In the genomic region with DNA sequence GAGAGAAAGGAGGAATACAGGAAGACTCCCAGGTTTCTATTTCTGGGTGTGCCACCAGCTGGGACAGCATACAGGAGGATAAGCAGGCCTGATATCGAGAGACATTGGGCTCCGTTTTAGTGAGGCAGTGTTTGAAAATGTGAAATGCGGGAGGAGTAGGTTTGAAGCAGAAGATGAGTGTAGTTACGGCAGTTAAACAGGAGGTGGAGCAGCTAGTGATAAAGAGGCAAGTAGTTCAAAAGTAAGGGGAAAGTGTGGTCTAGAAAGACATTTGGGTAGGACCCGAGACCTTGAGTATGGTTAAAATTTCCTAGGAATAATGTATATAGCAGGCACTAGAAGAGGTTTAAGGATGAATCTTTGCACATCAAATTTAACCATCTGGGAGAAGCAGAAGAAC, we compare ENCODE assay signal across 8 cellular contexts. TPM values are rescaled to one million over a fixed set of nuclear protein-coding genes. Genes with fewer than 3 reads are reported as not detected.
DNase-seq lines count a peak whose midpoint lies in the region; ATAC-seq and TF ChIP-seq lines count a peak whose summit lies in the region.

No MANE protein-coding gene starts in this region.

- peak; percentile 45 for TF ChIP-seq CTCF in thoracic aorta (IDR thresholded peaks at IDR 0.05)
- no peak for TF ChIP-seq CTCF in gastrocnemius medialis (IDR thresholded peaks at IDR 0.05 in 4 of 5, conservative IDR thresholded peaks at IDR 0.05 in 1 of 5)

- H3K9ac ChIP-seq in NT2/D1 (ENCODE audit: insufficient read length, low read depth): no peak overlapping the region

- H3K27me3 ChIP-seq in NT2/D1 (ENCODE audit: insufficient read depth, insufficient read length): no peaks in the 10 kb centered on the region
- H3K27me3 ChIP-seq in thoracic aorta (replicated peaks; ENCODE audit: insufficient read depth): no peaks in the 10 kb centered on the region
- H3K27me3 ChIP-seq in gastrocnemius medialis: no peaks in the 10 kb centered on the region

- intact Hi-C loops in gastrocnemius medialis (cut with DNase I; ENCODE audit: low total_unique reads): no loop called here

- H3K27ac ChIP-seq in thoracic aorta: no peak overlapping the region
- no peak overlapping the region for H3K27ac ChIP-seq in gastrocnemius medialis

- peaks cover 41% of the 10 kb centered on the region for H3K36me3 ChIP-seq in NT2/D1 (ENCODE audit: insufficient read depth, insufficient read length, low read length)
- H3K36me3 ChIP-seq in thoracic aorta: peaks cover 16% of the 10 kb centered on the region
- peaks cover 0 to 34% of the 10 kb centered on the region in 2 donors for H3K36me3 ChIP-seq in gastrocnemius medialis

- DNase-seq in DMS114 treated with DMSO at 0.1 percent for 48 hours (lab: John Stamatoyannopoulos, UW; ENCODE audit: unreplicated experiment) (peak; percentile 20), NT2/D1 (ENCODE audit: low read depth, low spot score) (peak; percentile 2), erythroblast (lab: John Stamatoyannopoulos, UW) (peak; percentile 20 to 24), thoracic aorta (ENCODE audit: low spot score) (no peak), NCI-H2081 treated with DMSO at 0.1 percent for 48 hours (lab: John Stamatoyannopoulos, UW) (no peak), gastrocnemius medialis (no peak), NCI-H748 treated with DMSO at 0.1 percent for 48 hours (lab: John Stamatoyannopoulos, UW) (no peak)

- TF ChIP-seq POLR2A in erythroblast (IDR thresholded peaks at IDR 0.05; ENCODE audit: low read length): no peak
- no peak for TF ChIP-seq POLR2A in gastrocnemius medialis (IDR thresholded peaks at IDR 0.05)

- in situ Hi-C loops in gastrocnemius medialis (cut with MboI; ENCODE audit: low sequenced_read_pairs in 4 of 4): no loop called here

- H3K4me3 ChIP-seq in NT2/D1 (ENCODE audit: insufficient read length, low read depth): no peak overlapping the region
- H3K4me3 ChIP-seq in thoracic aorta: no peak overlapping the region
- H3K4me3 ChIP-seq in gastrocnemius medialis: no peak overlapping the region

- ATAC-seq in GM19438 (IDR thresholded peaks at IDR 0.05; ENCODE audit: low read depth, unreplicated experiment): peak; percentile 80
- ATAC-seq in thoracic aorta (ENCODE audit: insufficient number of reproducible peaks, low FRiP score, low read depth): no peak
- ATAC-seq in gastrocnemius medialis: no peak

- H3K4me1 ChIP-seq in NT2/D1 (ENCODE audit: insufficient read depth, insufficient read length): no peaks in the 10 kb centered on the region
- peaks cover 8 to 18% of the 10 kb centered on the region in 2 donors for H3K4me1 ChIP-seq in thoracic aorta (ENCODE audit: control insufficient read depth in 1 of 2, low read depth in 2 of 2)
- H3K4me1 ChIP-seq in gastrocnemius medialis: peaks cover 0 to 5% of the 10 kb centered on the region in 2 donors

- H3K9me3 ChIP-seq in NT2/D1 (ENCODE audit: insufficient read depth, low read length) (no peaks in the 10 kb centered on the region), thoracic aorta (no peaks in the 10 kb centered on the region), gastrocnemius medialis (no peaks in the 10 kb centered on the region)

RNA-seq across cellular contexts. Expression of a gene that starts 42.4 kb away (rescaled TPM):
- total RNA-seq in thoracic aorta (10 to 100 TPM; 30.3 to 53.8 TPM), gastrocnemius medialis (10 to 100 TPM; 13.6 to 23.7 (median 18.4) TPM)

Comparison
In these comparisons a context has a peak if more than half of its experiments do, and no peak if none do; other contexts are left out.
1. DNase-seq: peak in DMS114 treated with DMSO at 0.1 percent for 48 hours (single experiment), NT2/D1 (single experiment) and erythroblast (2 of 2); none in thoracic aorta (single experiment), NCI-H2081 treated with DMSO at 0.1 percent for 48 hours (single experiment), gastrocnemius medialis (0 of 2) and NCI-H748 treated with DMSO at 0.1 percent for 48 hours (single experiment).